In genomic region chr1:196897158-196897828, GRCh38 we compare ENCODE assay signal across 1 cellular context.
TF ChIP-seq lines count a peak whose summit lies in the region.

No MANE protein-coding gene starts in this region.

TF ChIP-seq in HepG2, 621 proteins besides CTCF, POLR2A, EP300 and RAD21:
- TF ChIP-seq KDM2A (CRISPR knock-in tag; IDR thresholded peaks at IDR 0.05; ENCODE audit: borderline replicate concordance, low read depth) (no peak), ZNF790 (CRISPR knock-in tag; IDR thresholded peaks at IDR 0.05; ENCODE audit: borderline replicate concordance) (no peak), MLXIP (CRISPR knock-in tag; IDR thresholded peaks at IDR 0.05; ENCODE audit: borderline replicate concordance) (no peak), THYN1 (CRISPR knock-in tag; IDR thresholded peaks at IDR 0.05; ENCODE audit: borderline replicate concordance, low read depth) (no peak), ZNF572 (CRISPR knock-in tag; IDR thresholded peaks at IDR 0.05) (no peak), ZFP82 (CRISPR knock-in tag; IDR thresholded peaks at IDR 0.05; ENCODE audit: borderline replicate concordance) (no peak), ARID2 (CRISPR knock-in tag; IDR thresholded peaks at IDR 0.05; ENCODE audit: borderline replicate concordance) (no peak), TBP (CRISPR knock-in tag; IDR thresholded peaks at IDR 0.05) (no peak)
TF ChIP-seq in HepG2: peak in this region for 0.
